Comparison of ENCODE assay signal across 11 cellular contexts in the genomic region with DNA sequence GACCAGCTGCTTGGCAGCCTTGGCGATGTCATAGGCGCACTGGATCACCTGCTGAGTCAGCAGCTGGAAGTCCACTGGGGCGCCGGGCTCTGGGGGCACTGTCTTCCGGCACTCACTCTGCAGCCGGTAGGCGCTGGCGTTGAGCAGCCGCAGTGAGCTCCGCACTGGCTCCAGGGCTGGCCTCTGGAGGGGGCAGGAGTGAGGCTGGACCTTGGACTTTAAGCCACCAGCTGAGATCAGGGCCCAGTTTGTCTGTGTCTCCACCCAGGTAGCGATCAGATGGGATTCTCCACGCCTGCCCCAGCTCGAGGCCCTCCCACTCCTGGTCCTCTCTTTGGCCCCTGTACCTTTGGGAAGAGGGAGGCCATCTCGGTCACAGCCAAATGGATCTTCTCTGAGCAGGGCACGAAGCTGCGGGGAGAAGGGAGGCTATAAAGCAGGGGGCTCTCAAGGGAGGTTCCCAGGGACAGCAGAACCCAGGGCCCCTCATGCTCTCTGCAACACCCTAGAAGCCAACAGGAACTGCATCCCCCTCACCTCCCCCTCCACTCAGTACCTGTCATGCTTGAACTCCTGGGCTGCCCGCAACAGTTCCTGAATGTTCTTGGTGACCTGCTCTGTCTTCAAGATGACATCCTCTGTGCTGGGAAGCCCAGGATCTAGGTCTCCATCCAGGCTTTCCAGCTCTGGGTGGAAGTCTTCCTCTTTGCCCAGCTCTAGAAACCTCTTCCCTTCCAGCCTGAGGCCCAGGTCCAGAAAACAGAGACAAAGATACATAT. TPM values are rescaled to one million over a fixed set of nuclear protein-coding genes. Genes with fewer than 3 reads are reported as not detected.
DNase-seq lines count a peak whose midpoint lies in the region; ATAC-seq and TF ChIP-seq lines count a peak whose summit lies in the region.
"Had no signal": no experiment of that assay in that cellular context is flagged by ENCODE, and none has a peak within 500 bp of the region (broad histone marks: within the 10 kb centered on the region; RNA-seq: fewer than 3 reads in every experiment).

No MANE protein-coding gene starts in this region.

- H3K27ac Mint-ChIP-seq in activated naive CD8-positive, alpha-beta T cell treated with anti-CD3 and anti-CD28 coated beads for 36 hours: peak overlapping the region; percentile 3
- no peak overlapping the region for H3K27ac Mint-ChIP-seq in activated naive CD8-positive, alpha-beta T cell treated with anti-CD3 and anti-CD28 coated beads, Interleukin-2, amount 50 U/mL, for 24 hours

- no peaks in the 10 kb centered on the region for H3K27me3 Mint-ChIP-seq in activated naive CD8-positive, alpha-beta T cell treated with anti-CD3 and anti-CD28 coated beads for 36 hours
- no peaks in the 10 kb centered on the region for H3K27me3 Mint-ChIP-seq in activated naive CD8-positive, alpha-beta T cell treated with anti-CD3 and anti-CD28 coated beads, Interleukin-2, amount 50 U/mL, for 24 hours

- H3K4me1 Mint-ChIP-seq in activated naive CD8-positive, alpha-beta T cell treated with anti-CD3 and anti-CD28 coated beads for 36 hours: peaks cover 13% of the 10 kb centered on the region
- peaks cover 9% of the 10 kb centered on the region for H3K4me1 Mint-ChIP-seq in activated naive CD8-positive, alpha-beta T cell treated with anti-CD3 and anti-CD28 coated beads, Interleukin-2, amount 50 U/mL, for 24 hours

- H3K27me3 ChIP-seq in Peyer's patch (no peaks in the 10 kb centered on the region), stomach (no peaks in the 10 kb centered on the region)

- peaks cover 0 to 53% (median 0%) of the 10 kb centered on the region in 3 donors for H3K36me3 ChIP-seq in Peyer's patch
- peaks cover 36 to 75% (median 67%) of the 10 kb centered on the region in 4 donors for H3K36me3 ChIP-seq in stomach

- ATAC-seq in activated naive CD8-positive, alpha-beta T cell treated with anti-CD3 and anti-CD28 coated beads, Interleukin-2, amount 50 U/mL, for 24 hours: no peak
- ATAC-seq in left lobe of liver: peak; percentile 78
- ATAC-seq in GM21381 (IDR thresholded peaks at IDR 0.05; ENCODE audit: unreplicated experiment): no peak

- peak in 3 of 6 experiments; percentile 27 to 48 (median 42) for TF ChIP-seq CTCF in Peyer's patch (IDR thresholded peaks at IDR 0.05)
- TF ChIP-seq CTCF in stomach (IDR thresholded peaks at IDR 0.05): no peak

- WGBS in stomach, 5 donors: 34 to 69% (median 53%) methylated on average over 9 to 17 of the region's 17 CpGs

- H3K4me3 Mint-ChIP-seq in activated naive CD8-positive, alpha-beta T cell treated with anti-CD3 and anti-CD28 coated beads for 36 hours: no peak overlapping the region
- H3K4me3 Mint-ChIP-seq in activated naive CD8-positive, alpha-beta T cell treated with anti-CD3 and anti-CD28 coated beads, Interleukin-2, amount 50 U/mL, for 24 hours: no peak overlapping the region

- H3K27ac ChIP-seq in Peyer's patch (peak overlapping the region in 2 of 4 donors; percentile 64 to 82), stomach (peak overlapping the region in 4 of 5 donors; percentile 6 to 38 (median 23))

- TF ChIP-seq EP300 in stomach (IDR thresholded peaks at IDR 0.05): no peak

- H3K4me1 ChIP-seq in Peyer's patch: peaks cover 0 to 35% (median 11%) of the 10 kb centered on the region in 4 donors
- H3K4me1 ChIP-seq in stomach: peaks cover 17 to 59% (median 56%) of the 10 kb centered on the region in 4 donors

- H3K9me3 ChIP-seq in Peyer's patch (no peaks in the 10 kb centered on the region), stomach (no peaks in the 10 kb centered on the region)

- H3K4me3 ChIP-seq in Peyer's patch (no peak overlapping the region), stomach (no peak overlapping the region)

- H3K36me3 Mint-ChIP-seq in activated naive CD8-positive, alpha-beta T cell treated with anti-CD3 and anti-CD28 coated beads for 36 hours: peaks cover 19% of the 10 kb centered on the region
- H3K36me3 Mint-ChIP-seq in activated naive CD8-positive, alpha-beta T cell treated with anti-CD3 and anti-CD28 coated beads, Interleukin-2, amount 50 U/mL, for 24 hours (ENCODE audit: low read depth): peaks cover 21% of the 10 kb centered on the region

- DNase-seq in activated naive CD8-positive, alpha-beta T cell treated with anti-CD3 and anti-CD28 coated beads for 36 hours: no peak
- no peak for DNase-seq in activated naive CD8-positive, alpha-beta T cell treated with anti-CD3 and anti-CD28 coated beads, Interleukin-2, amount 50 U/mL, for 24 hours
- DNase-seq in Peyer's patch: peak; percentile 50 to 91 (median 86)
- DNase-seq in left lobe of liver (ENCODE audit: low spot score): peak; percentile 92
- peak; percentile 69 for DNase-seq in stomach
- no peak for DNase-seq in midbrain (lab: John Stamatoyannopoulos, UW)
- DNase-seq in Kasumi-1 (lab: John Stamatoyannopoulos, UW): no peak
- DNase-seq: effector memory CD4-positive, alpha-beta T cell; NCI-H2081 treated with DMSO at 0.1 percent for 48 hours; stimulated activated CD4-positive, alpha-beta T cell treated with anti-CD3 and anti-CD28 coated beads, Interleukin-2, amount 100 ng/mL, for 48 hours had no signal

- TF ChIP-seq POLR2A in Peyer's patch (IDR thresholded peaks at IDR 0.05): no peak
- TF ChIP-seq POLR2A in stomach (IDR thresholded peaks at IDR 0.05): no peak

- intact Hi-C loops in stomach (cut with DNase I; ENCODE audit: low total_unique reads): no loop called here

- H3K9me3 Mint-ChIP-seq in activated naive CD8-positive, alpha-beta T cell treated with anti-CD3 and anti-CD28 coated beads for 36 hours: no peaks in the 10 kb centered on the region
- no peaks in the 10 kb centered on the region for H3K9me3 Mint-ChIP-seq in activated naive CD8-positive, alpha-beta T cell treated with anti-CD3 and anti-CD28 coated beads, Interleukin-2, amount 50 U/mL, for 24 hours

RNA-seq across cellular contexts. Expression of a gene that starts 6.4 kb away (rescaled TPM):
- 10 to 100 TPM; 31.2 to 35.3 TPM for total RNA-seq in activated naive CD8-positive, alpha-beta T cell treated with anti-CD3 and anti-CD28 coated beads for 36 hours
- 100 to 1,000 TPM in 2 of 4 donors, 10 to 100 TPM in 2; 86.6 to 204 (median 139) TPM for total RNA-seq in Peyer's patch
- total RNA-seq in left lobe of liver: 84.2 TPM
- 100 to 1,000 TPM in 1 of 5 donors, 10 to 100 TPM in 4; 27.7 to 299 (median 79.5) TPM for total RNA-seq in stomach
- 10 to 100 TPM; 39.7 to 83.0 (median 46.0) TPM for polyA plus RNA-seq in stomach

RNA-seq across cellular contexts. Expression of a gene that starts 8.1 kb away (rescaled TPM):
- 1 to 10 TPM; 8.6 to 8.8 TPM for total RNA-seq in activated naive CD8-positive, alpha-beta T cell treated with anti-CD3 and anti-CD28 coated beads for 36 hours
- total RNA-seq in Peyer's patch: 10 to 100 TPM; 19.0 to 41.2 (median 32.2) TPM
- 31.2 TPM for total RNA-seq in left lobe of liver
- total RNA-seq in stomach: 10 to 100 TPM in 2 of 5 donors, 1 to 10 TPM in 2, under 1 TPM in 1; 0.58 to 17.4 (median 9.9) TPM
- 1 to 10 TPM; 3.1 to 5.0 (median 3.7) TPM for polyA plus RNA-seq in stomach

RNA-seq across cellular contexts. Expression of a gene that starts 14.5 kb away (rescaled TPM):
- total RNA-seq in activated naive CD8-positive, alpha-beta T cell treated with anti-CD3 and anti-CD28 coated beads for 36 hours: 10 to 100 TPM; 63.5 to 63.7 TPM
- total RNA-seq in Peyer's patch (10 to 100 TPM; 31.9 to 66.7 (median 52.6) TPM), left lobe of liver (9.4 TPM), stomach (10 to 100 TPM; 23.7 to 67.2 (median 34.3) TPM)
- 10 to 100 TPM; 17.7 to 26.4 (median 18.9) TPM for polyA plus RNA-seq in stomach

RNA-seq across cellular contexts. Expression of a gene that starts 18.0 kb away (rescaled TPM):
- 10 to 100 TPM; 17.9 to 20.8 TPM for total RNA-seq in activated naive CD8-positive, alpha-beta T cell treated with anti-CD3 and anti-CD28 coated beads for 36 hours
- total RNA-seq in Peyer's patch: 10 to 100 TPM in 1 of 4 donors, 1 to 10 TPM in 3; 4.2 to 14.9 (median 8.3) TPM
- 1.3 TPM for total RNA-seq in left lobe of liver
- total RNA-seq in stomach: 10 to 100 TPM in 1 of 5 donors, 1 to 10 TPM in 3, not detected in 1; 1.8 to 12.3 (median 5.6) TPM
- polyA plus RNA-seq in stomach: 1 to 10 TPM; 2.6 to 4.2 (median 2.9) TPM

RNA-seq across cellular contexts. Expression of a gene that starts 47.8 kb away (rescaled TPM):
- 1 to 10 TPM; 8.9 to 9.4 TPM for total RNA-seq in activated naive CD8-positive, alpha-beta T cell treated with anti-CD3 and anti-CD28 coated beads for 36 hours
- total RNA-seq in Peyer's patch (10 to 100 TPM in 3 of 4 donors, 1 to 10 TPM in 1; 4.0 to 28.9 (median 19.9) TPM), left lobe of liver (0.35 TPM), stomach (10 to 100 TPM in 4 of 5 donors, 1 to 10 TPM in 1; 6.4 to 53.1 (median 20.6) TPM)
- 10 to 100 TPM in 1 of 3 donors, 1 to 10 TPM in 2; 1.1 to 17.5 (median 1.4) TPM for polyA plus RNA-seq in stomach

Comparison
In these comparisons a context has a peak if more than half of its experiments do, and no peak if none do; other contexts are left out.
1. DNase-seq: peak in Peyer's patch (3 of 3), left lobe of liver (single experiment) and stomach (single experiment); none in activated naive CD8-positive, alpha-beta T cell treated with anti-CD3 and anti-CD28 coated beads for 36 hours (single experiment), activated naive CD8-positive, alpha-beta T cell treated with anti-CD3 and anti-CD28 coated beads, Interleukin-2, amount 50 U/mL, for 24 hours (single experiment), midbrain (single experiment) and Kasumi-1 (0 of 2).